26 cellular contexts compared by ENCODE assay signal in the genomic region with DNA sequence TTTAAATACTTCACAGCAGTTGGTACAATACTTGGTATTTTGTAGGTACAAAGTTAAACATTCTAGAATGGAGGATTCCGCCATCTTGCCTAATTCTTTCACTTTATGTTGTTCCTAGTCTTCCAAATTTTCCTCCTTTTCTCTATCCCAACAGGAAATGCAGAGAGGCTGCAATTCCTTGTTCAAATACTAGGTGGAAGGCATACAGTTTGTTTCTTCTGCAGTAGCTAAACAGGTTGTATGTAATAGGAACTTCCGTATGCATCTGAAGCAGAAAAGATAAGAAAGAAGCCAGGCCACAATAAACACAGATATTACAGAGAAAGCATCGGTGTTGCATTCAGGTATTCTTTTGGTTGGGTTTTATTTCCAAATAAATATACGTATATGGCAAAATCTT.
"Had no signal": no experiment of that assay in that cellular context is flagged by ENCODE, and none has a peak within 500 bp of the region (broad histone marks: within the 10 kb centered on the region; RNA-seq: fewer than 3 reads in every experiment).

No MANE protein-coding gene starts in this region.

- H3K27me3 Mint-ChIP-seq: activated CD4-positive, alpha-beta memory T cell treated with anti-CD3 and anti-CD28 coated beads for 36 hours; activated T-helper 17 cell treated with anti-CD3 and anti-CD28 coated beads, Interleukin-2, amount 50 U/mL, for 72 hours; naive thymus-derived CD4-positive, alpha-beta T cell; progenitor cell of endocrine pancreas; stimulated activated naive CD8-positive, alpha-beta T cell treated with anti-CD3 and anti-CD28 coated beads, Interleukin-15, Interleukin-2, amounts not matched to agents 100 ng/mL and 50 ng/mL, for 24 hours; type B pancreatic cell had no signal

- H3K27me3 ChIP-seq: esophagus muscularis mucosa, ovary, uterus had no signal

- H3K9me3 Mint-ChIP-seq: activated CD4-positive, alpha-beta memory T cell treated with anti-CD3 and anti-CD28 coated beads for 36 hours; activated T-helper 17 cell treated with anti-CD3 and anti-CD28 coated beads, Interleukin-2, amount 50 U/mL, for 72 hours; stimulated activated effector memory CD8-positive, alpha-beta T cell treated with anti-CD3 and anti-CD28 coated beads, Interleukin-12 subunit alpha, Interleukin-12 subunit beta, amount 100 ng/mL, for 72 hours; stimulated activated naive CD8-positive, alpha-beta T cell treated with anti-CD3 and anti-CD28 coated beads, Interleukin-15, Interleukin-2, amounts not matched to agents 100 ng/mL and 50 ng/mL, for 24 hours; type B pancreatic cell had no signal

- DNase-seq: activated CD4-positive, alpha-beta memory T cell treated with anti-CD3 and anti-CD28 coated beads for 36 hours; activated CD4-positive, alpha-beta T cell treated with anti-CD3 and anti-CD28 coated beads for 48 hours; activated CD8-positive, alpha-beta memory T cell treated with anti-CD3 and anti-CD28 coated beads, Interleukin-2, amount 50 U/mL, for 4 hours; activated gamma-delta T cell treated with Interleukin-2 at 50 U/mL for 16 hours; activated naive CD4-positive, alpha-beta T cell treated with anti-CD3 and anti-CD28 coated beads, Interleukin-2, amount 50 U/mL, for 16 hours; activated T-cell treated with anti-CD3 and anti-CD28 coated beads, Interleukin-2, amount 50 U/mL, for 1 hour; amniotic stem cell; central memory CD4-positive, alpha-beta T cell; foreskin melanocyte; islet precursor cell; left ventricle myocardium superior; naive thymus-derived CD4-positive, alpha-beta T cell; ovary; stimulated activated CD4-positive, alpha-beta T cell treated with anti-CD3 and anti-CD28 coated beads, Interleukin-4, amount 100 ng/mL, for 24 hours; uterus; WERI-Rb-1 had no signal

- H3K4me3 ChIP-seq: esophagus muscularis mucosa, ovary, skin epidermis, thoracic aorta, uterus had no signal

- H3K4me1 ChIP-seq: uterus had no signal

- H3K36me3 Mint-ChIP-seq: stimulated activated effector memory CD8-positive, alpha-beta T cell treated with anti-CD3 and anti-CD28 coated beads, Interleukin-12 subunit alpha, Interleukin-12 subunit beta, amount 100 ng/mL, for 72 hours had no signal

- H3K36me3 ChIP-seq: esophagus muscularis mucosa, ovary, thoracic aorta, uterus, WERI-Rb-1 had no signal

- H3K27ac Mint-ChIP-seq: activated CD4-positive, alpha-beta memory T cell treated with anti-CD3 and anti-CD28 coated beads for 36 hours; activated T-helper 17 cell treated with anti-CD3 and anti-CD28 coated beads, Interleukin-2, amount 50 U/mL, for 72 hours; progenitor cell of endocrine pancreas; stimulated activated effector memory CD8-positive, alpha-beta T cell treated with anti-CD3 and anti-CD28 coated beads, Interleukin-12 subunit alpha, Interleukin-12 subunit beta, amount 100 ng/mL, for 72 hours; stimulated activated naive CD8-positive, alpha-beta T cell treated with anti-CD3 and anti-CD28 coated beads, Interleukin-15, Interleukin-2, amounts not matched to agents 100 ng/mL and 50 ng/mL, for 24 hours; type B pancreatic cell had no signal

- H3K9me3 ChIP-seq: esophagus muscularis mucosa, ovary, thoracic aorta, uterus had no signal

- H3K27ac ChIP-seq: esophagus muscularis mucosa, ovary, thoracic aorta, uterus, WERI-Rb-1 had no signal

- H3K4me3 Mint-ChIP-seq: activated CD4-positive, alpha-beta memory T cell treated with anti-CD3 and anti-CD28 coated beads for 36 hours; activated T-helper 17 cell treated with anti-CD3 and anti-CD28 coated beads, Interleukin-2, amount 50 U/mL, for 72 hours; stimulated activated effector memory CD8-positive, alpha-beta T cell treated with anti-CD3 and anti-CD28 coated beads, Interleukin-12 subunit alpha, Interleukin-12 subunit beta, amount 100 ng/mL, for 72 hours; stimulated activated naive CD8-positive, alpha-beta T cell treated with anti-CD3 and anti-CD28 coated beads, Interleukin-15, Interleukin-2, amounts not matched to agents 100 ng/mL and 50 ng/mL, for 24 hours; type B pancreatic cell had no signal

- ATAC-seq: activated CD4-positive, CD25-positive, alpha-beta regulatory T cell treated with anti-CD3 and anti-CD28 coated beads, Interleukin-2, amount 50 U/mL, for 24 hours; activated T-helper 17 cell treated with anti-CD3 and anti-CD28 coated beads, Interleukin-2, amount 50 U/mL, for 72 hours; left ventricle myocardium superior; naive thymus-derived CD4-positive, alpha-beta T cell; sciatic nerve; stimulated activated effector memory CD8-positive, alpha-beta T cell treated with anti-CD3 and anti-CD28 coated beads, Interleukin-12 subunit alpha, Interleukin-12 subunit beta, amount 100 ng/mL, for 72 hours had no signal
